15 cellular contexts compared by ENCODE assay signal in genomic region chr1:170200665-170201397, GRCh38. TPM values are rescaled to one million over a fixed set of nuclear protein-coding genes. Genes with fewer than 3 reads are reported as not detected.
DNase-seq lines count a peak whose midpoint lies in the region; ATAC-seq and TF ChIP-seq lines count a peak whose summit lies in the region.
"Had no signal": no experiment of that assay in that cellular context is flagged by ENCODE, and none has a peak within 500 bp of the region (broad histone marks: within the 10 kb centered on the region; RNA-seq: fewer than 3 reads in every experiment).

No MANE protein-coding gene starts in this region.

- H3K9me3 ChIP-seq in body of pancreas (no peaks in the 10 kb centered on the region), skeletal muscle tissue (ENCODE audit: control insufficient read depth in 3 of 3, low read length in 3 of 3) (no peaks in the 10 kb centered on the region), PC-3 (ENCODE audit: low read length) (no peaks in the 10 kb centered on the region)
- H3K9me3 ChIP-seq: tibial nerve had no signal

- CTCF ChIA-PET in PC-3 (lab: Charles Lee): no interaction called here

- H3K4me2 ChIP-seq in PC-3 (ENCODE audit: low read length): no peak overlapping the region

- H3F3A ChIP-seq in PC-3 (ENCODE audit: low read length, unreplicated experiment): no peaks in the 10 kb centered on the region

- H3K9ac ChIP-seq in skeletal muscle tissue (ENCODE audit: low read depth in 1 of 3, low read length in 3 of 3) (no peak overlapping the region), PC-3 (ENCODE audit: low read length) (no peak overlapping the region)

- DNase-seq in AG10803 (ENCODE audit: low read depth): peak; percentile 63
- peak in 2 of 4 donors; percentile 15 to 20 for DNase-seq in body of pancreas
- DNase-seq in left ventricle myocardium superior: no peak
- DNase-seq in PC-3: no peak
- DNase-seq in NK-92 treated with Interleukin-12 subunit alpha and Interleukin-12 subunit beta, amount 100 ng/mL, for 24 hours (lab: John Stamatoyannopoulos, UW): no peak
- no peak for DNase-seq in activated CD4-positive, CD25-positive, alpha-beta regulatory T cell treated with anti-CD3 and anti-CD28 coated beads, Interleukin-2, amount 50 U/mL, for 72 hours
- DNase-seq: dorsolateral prefrontal cortex, glutamatergic neuron, natural killer cell had no signal

- ATAC-seq in body of pancreas (peak; percentile 82), left ventricle myocardium superior (peak; percentile 60), PC-3 (no peak), GM18868 (IDR thresholded peaks at IDR 0.05; ENCODE audit: unreplicated experiment) (no peak)
- ATAC-seq: activated CD4-positive, CD25-positive, alpha-beta regulatory T cell treated with anti-CD3 and anti-CD28 coated beads, Interleukin-2, amount 50 U/mL, for 24 hours; natural killer cell had no signal

- no peaks in the 10 kb centered on the region for H4K20me1 ChIP-seq in PC-3 (ENCODE audit: low read length)

- H3K4me3 ChIP-seq in AG10803 (ENCODE audit: low read length): peak overlapping the region; percentile 7; the same call in 1 of the 2 replicates
- no peak overlapping the region for H3K4me3 ChIP-seq in body of pancreas
- H3K4me3 ChIP-seq in skeletal muscle tissue (ENCODE audit: low read length in 3 of 3): no peak overlapping the region
- no peak overlapping the region for H3K4me3 ChIP-seq in PC-3 (ENCODE audit: low read length)
- H3K4me3 ChIP-seq: dorsolateral prefrontal cortex had no signal

- H3K27ac ChIP-seq in body of pancreas (peak overlapping the region in 3 of 4 donors; percentile 53 to 65 (median 57)), skeletal muscle tissue (ENCODE audit: low read depth, low read length) (peak overlapping the region; percentile 28), PC-3 (ENCODE audit: low read length) (no peak overlapping the region)
- H3K27ac ChIP-seq: C4-2B had no signal

- 39 to 49% methylated on average over 4 of the region's 4 CpGs for WGBS in body of pancreas, 2 donors

- H3K79me2 ChIP-seq in PC-3 (ENCODE audit: low read length): no peaks in the 10 kb centered on the region

- H3K36me3 ChIP-seq in body of pancreas (replicated peaks in 1 of 2; ENCODE audit: insufficient read depth in 1 of 2, low read depth in 2 of 2): no peaks in the 10 kb centered on the region
- H3K36me3 ChIP-seq in skeletal muscle tissue (ENCODE audit: control insufficient read depth in 3 of 3, insufficient read depth in 3 of 3, low read length in 3 of 3): no peaks in the 10 kb centered on the region
- no peaks in the 10 kb centered on the region for H3K36me3 ChIP-seq in PC-3 (ENCODE audit: low read depth, low read length)
- H3K36me3 ChIP-seq: tibial nerve had no signal

- TF ChIP-seq CTCF in AG10803 (conservative IDR thresholded peaks at IDR 0.05; ENCODE audit: low read length) (peak; percentile 46), body of pancreas (IDR thresholded peaks at IDR 0.05) (no peak), PC-3 (conservative IDR thresholded peaks at IDR 0.05; ENCODE audit: low read depth, low read length) (no peak)

- BruUV-seq in PC-3 (replicated peaks; lab: Mats Ljungman, UMichigan): no TSS peak

- H3K4me1 ChIP-seq in body of pancreas: peaks cover 19% of the 10 kb centered on the region
- peaks cover 0 to 2% (median 0%) of the 10 kb centered on the region in 3 donors for H3K4me1 ChIP-seq in skeletal muscle tissue (ENCODE audit: control insufficient read depth in 3 of 3, insufficient read depth in 3 of 3, low read length in 3 of 3)
- no peaks in the 10 kb centered on the region for H3K4me1 ChIP-seq in PC-3 (ENCODE audit: insufficient read depth, low read length)

- H2AFZ ChIP-seq in PC-3 (ENCODE audit: low read length): no peak overlapping the region

- no peaks in the 10 kb centered on the region for H3K9me2 ChIP-seq in PC-3 (replicated peaks; ENCODE audit: low read length)

- no peak for TF ChIP-seq POLR2A in body of pancreas (IDR thresholded peaks at IDR 0.05)

- intact Hi-C loops in body of pancreas (cut with DNase I): no loop called here
- intact Hi-C loops in left ventricle myocardium superior (cut with micrococcal nuclease): no loop called here
- intact Hi-C loops in PC-3 (cut with micrococcal nuclease): no loop called here

- POLR2A ChIA-PET in PC-3 (lab: Charles Lee; ENCODE audit: unreplicated experiment): interaction anchor here (0.6 kb wide), 1 partner anchor 307 kb away, joined by 3 read pairs; the partner anchor contains the start of gene SCYL3

- no peaks in the 10 kb centered on the region for H3K27me3 ChIP-seq in body of pancreas
- H3K27me3 ChIP-seq in skeletal muscle tissue (ENCODE audit: control insufficient read depth in 3 of 3, insufficient read depth in 3 of 3, low read length in 3 of 3): no peaks in the 10 kb centered on the region
- H3K27me3 ChIP-seq in PC-3 (ENCODE audit: low read length): no peaks in the 10 kb centered on the region
- H3K27me3 ChIP-seq: tibial nerve had no signal

RNA-seq across cellular contexts. Expression of gene NTMT2, which starts 55.1 kb away (rescaled TPM):
- total RNA-seq in body of pancreas: not detected
- 5.9 TPM for total RNA-seq in left ventricle myocardium superior
- total RNA-seq in skeletal muscle tissue: 0.52 TPM
- total RNA-seq in PC-3 (2014; rRNA removed): not detected in 2 replicates
- total RNA-seq: Daoy, natural killer cell, tibial nerve had no signal

Comparison
In these comparisons a context has a peak if more than half of its experiments do, and no peak if none do; other contexts are left out.
1. ATAC-seq: peak in body of pancreas (single experiment) and left ventricle myocardium superior (single experiment); none in PC-3 (single experiment) and GM18868 (single experiment).